In the genomic region with DNA sequence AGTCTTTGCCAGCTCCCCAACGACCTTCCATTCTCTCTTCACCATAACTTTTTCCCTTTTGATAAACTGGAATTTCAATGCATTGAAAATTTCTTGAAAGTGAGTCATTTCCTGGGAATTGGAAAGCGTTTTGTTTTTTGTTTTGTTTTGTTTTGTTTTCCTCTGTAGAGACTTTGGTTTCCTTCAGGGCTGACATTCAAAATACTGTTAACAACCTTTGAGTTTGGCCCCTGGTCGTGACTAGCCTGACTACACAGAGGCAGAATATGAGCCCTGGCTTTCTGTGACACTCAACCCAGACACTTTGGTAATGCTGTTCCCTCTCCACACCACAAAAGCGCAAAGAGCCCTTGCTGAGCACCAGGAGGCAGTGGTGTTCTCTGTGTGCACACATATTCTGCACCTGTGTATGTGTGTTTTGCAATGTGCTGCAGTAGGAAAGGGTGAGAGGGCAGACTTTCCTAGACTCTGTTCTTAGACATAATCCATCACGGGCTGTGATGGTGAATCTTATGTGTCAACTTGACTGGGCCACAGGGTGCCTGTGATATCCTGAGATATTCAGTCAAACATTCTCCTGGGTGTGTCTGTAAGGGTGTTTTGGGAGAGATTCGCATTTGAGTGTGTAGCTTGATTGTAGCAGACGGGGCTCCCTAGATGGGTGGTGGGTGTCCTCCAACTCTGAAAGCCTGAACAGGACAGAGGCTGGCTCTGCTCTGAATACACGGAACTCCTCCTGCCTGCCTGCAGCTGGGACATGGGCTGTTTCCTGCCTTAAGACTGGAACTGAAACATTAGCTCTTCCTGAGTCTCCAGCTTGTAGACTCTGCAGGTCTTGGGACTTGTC, we compare ENCODE assay signal across 8 cellular contexts. TPM values are rescaled to one million over a fixed set of nuclear protein-coding genes. Genes with fewer than 3 reads are reported as not detected.
DNase-seq lines count a peak whose midpoint lies in the region; ATAC-seq lines count a peak whose summit lies in the region.

No MANE protein-coding gene starts in this region.

- peak; percentile 56 for DNase-seq in activated CD4-positive, alpha-beta T cell treated with anti-CD3 and anti-CD28 coated beads for 48 hours
- no peak for DNase-seq in activated CD4-positive, alpha-beta T cell treated with anti-CD3 and anti-CD28 coated beads, Interleukin-2, amount 50 U/mL, for 4 hours
- DNase-seq in HCEC 1CT (peak; percentile 70), NCI-H146 treated with DMSO at 0.1 percent for 48 hours (lab: John Stamatoyannopoulos, UW; ENCODE audit: unreplicated experiment) (peak; percentile 12), hepatic stellate cell (ENCODE audit: low spot score) (peak; percentile 67), NCI-H345 treated with DMSO at 0.1 percent for 48 hours (lab: John Stamatoyannopoulos, UW; ENCODE audit: unreplicated experiment) (no peak)
- DNase-seq in stimulated activated naive CD8-positive, alpha-beta T cell treated with anti-CD3 and anti-CD28 coated beads, Interleukin-15, amount 100 ng/mL, for 72 hours = no peak

- H3K27me3 Mint-ChIP-seq in activated T-helper 17 cell treated with anti-CD3 and anti-CD28 coated beads, Interleukin-2, amount 50 U/mL, for 72 hours = peaks cover 4% of the 10 kb centered on the region
- H3K27me3 Mint-ChIP-seq in stimulated activated naive CD8-positive, alpha-beta T cell treated with anti-CD3 and anti-CD28 coated beads, Interleukin-15, amount 100 ng/mL, for 72 hours = peaks cover 16% of the 10 kb centered on the region

- no peak overlapping the region for H3K27ac Mint-ChIP-seq in activated T-helper 17 cell treated with anti-CD3 and anti-CD28 coated beads, Interleukin-2, amount 50 U/mL, for 72 hours
- no peak overlapping the region for H3K27ac Mint-ChIP-seq in stimulated activated naive CD8-positive, alpha-beta T cell treated with anti-CD3 and anti-CD28 coated beads, Interleukin-15, amount 100 ng/mL, for 72 hours

- ATAC-seq in activated T-helper 17 cell treated with anti-CD3 and anti-CD28 coated beads, Interleukin-2, amount 50 U/mL, for 72 hours (replicated peaks) = peak; percentile 78
- ATAC-seq in stimulated activated naive CD8-positive, alpha-beta T cell treated with anti-CD3 and anti-CD28 coated beads, Interleukin-15, amount 100 ng/mL, for 72 hours = peak; percentile 70

- peaks cover 5% of the 10 kb centered on the region for H3K9me3 Mint-ChIP-seq in activated T-helper 17 cell treated with anti-CD3 and anti-CD28 coated beads, Interleukin-2, amount 50 U/mL, for 72 hours
- H3K9me3 Mint-ChIP-seq in stimulated activated naive CD8-positive, alpha-beta T cell treated with anti-CD3 and anti-CD28 coated beads, Interleukin-15, amount 100 ng/mL, for 72 hours = peaks cover 8% of the 10 kb centered on the region in 2 donors

- H3K4me1 Mint-ChIP-seq in activated T-helper 17 cell treated with anti-CD3 and anti-CD28 coated beads, Interleukin-2, amount 50 U/mL, for 72 hours = peaks cover 24% of the 10 kb centered on the region
- H3K4me1 Mint-ChIP-seq in stimulated activated naive CD8-positive, alpha-beta T cell treated with anti-CD3 and anti-CD28 coated beads, Interleukin-15, amount 100 ng/mL, for 72 hours = peaks cover 37% of the 10 kb centered on the region

- H3K36me3 Mint-ChIP-seq in activated T-helper 17 cell treated with anti-CD3 and anti-CD28 coated beads, Interleukin-2, amount 50 U/mL, for 72 hours (ENCODE audit: low read depth) = no peaks in the 10 kb centered on the region

- peak overlapping the region; percentile 24 for H3K4me3 Mint-ChIP-seq in activated T-helper 17 cell treated with anti-CD3 and anti-CD28 coated beads, Interleukin-2, amount 50 U/mL, for 72 hours
- no peak overlapping the region for H3K4me3 Mint-ChIP-seq in stimulated activated naive CD8-positive, alpha-beta T cell treated with anti-CD3 and anti-CD28 coated beads, Interleukin-15, amount 100 ng/mL, for 72 hours

RNA-seq across cellular contexts. Expression of gene ANKRD10, which starts 29.5 kb away (rescaled TPM):
- total RNA-seq in activated T-helper 17 cell treated with anti-CD3 and anti-CD28 coated beads, Interleukin-2, amount 50 U/mL, for 72 hours = 100 to 1,000 TPM; 180 to 207 TPM

Comparison
In these comparisons a context has a peak if more than half of its experiments do, and no peak if none do; other contexts are left out.
1. DNase-seq: peak in activated CD4-positive, alpha-beta T cell treated with anti-CD3 and anti-CD28 coated beads for 48 hours (single experiment), HCEC 1CT (single experiment), NCI-H146 treated with DMSO at 0.1 percent for 48 hours (single experiment) and hepatic stellate cell (single experiment); none in activated CD4-positive, alpha-beta T cell treated with anti-CD3 and anti-CD28 coated beads, Interleukin-2, amount 50 U/mL, for 4 hours (0 of 2), stimulated activated naive CD8-positive, alpha-beta T cell treated with anti-CD3 and anti-CD28 coated beads, Interleukin-15, amount 100 ng/mL, for 72 hours (0 of 2) and NCI-H345 treated with DMSO at 0.1 percent for 48 hours (single experiment).